In genomic region chr10:59102394-59102793, GRCh38 we compare ENCODE assay signal across 39 cellular contexts.
"Had no signal": no experiment of that assay in that cellular context is flagged by ENCODE, and none has a peak within 500 bp of the region (broad histone marks: within the 10 kb centered on the region; RNA-seq: fewer than 3 reads in every experiment).

No MANE protein-coding gene starts in this region.

- H3K4me1 ChIP-seq: adrenal gland, breast epithelium had no signal

- DNase-seq: activated effector memory CD4-positive, alpha-beta T cell treated with anti-CD3 and anti-CD28 coated beads, Interleukin-2, amount 50 U/mL, for 16 hours; activated effector memory CD4-positive, alpha-beta T cell treated with Interleukin-2 at 50 U/mL for 16 hours; activated gamma-delta T cell; activated gamma-delta T cell treated with Interleukin-2 at 50 U/mL for 16 hours; activated naive CD4-positive, alpha-beta T cell; activated naive CD4-positive, alpha-beta T cell treated with anti-CD3 and anti-CD28 coated beads for 36 hours; activated naive CD4-positive, alpha-beta T cell treated with anti-CD3 and anti-CD28 coated beads, Interleukin-2, amount 10 ng/mL, durations not matched to agents 7 days and 5 days; activated naive CD4-positive, alpha-beta T cell treated with anti-CD3 and anti-CD28 coated beads, Interleukin-2, amount 50 U/mL, for 16 hours; activated naive CD4-positive, alpha-beta T cell treated with Interleukin-2 at 50 U/mL for 16 hours; activated naive CD8-positive, alpha-beta T cell treated with anti-CD3 and anti-CD28 coated beads for 36 hours; activated naive CD8-positive, alpha-beta T cell treated with anti-CD3 and anti-CD28 coated beads, Interleukin-2, amount 10 ng/mL, durations not matched to agents 7 days and 5 days; activated naive CD8-positive, alpha-beta T cell treated with anti-CD3 and anti-CD28 coated beads, Interleukin-2, amount 50 U/mL, for 24 hours; activated T-cell treated with anti-CD3 and anti-CD28 coated beads, Interleukin-2, amount 50 U/mL, for 24 hours; activated T-cell treated with anti-CD3 and anti-CD28 coated beads, Interleukin-2, amount 50 U/mL, for 4 hours; activated T-cell treated with anti-CD3 and anti-CD28 coated beads, Interleukin-2, amount 50 U/mL, for 48 hours; activated T-cell treated with anti-CD3 and anti-CD28 coated beads, Interleukin-2, amount 50 U/mL, for 72 hours; adrenal gland; amniotic stem cell; amygdala; anterior cingulate cortex; aorta; body of pancreas; brain microvascular endothelial cell; caudate nucleus; central memory CD4-positive, alpha-beta T cell; cerebellar nuclear complex had no signal

- FAIRE-seq: astrocyte, bronchial epithelial cell had no signal

- H3K27ac ChIP-seq: adrenal gland, ascending aorta, body of pancreas, brain microvascular endothelial cell, breast epithelium, cardiac muscle cell had no signal

- H3K4me3 Mint-ChIP-seq: activated naive CD4-positive, alpha-beta T cell treated with anti-CD3 and anti-CD28 coated beads for 36 hours; activated naive CD4-positive, alpha-beta T cell treated with anti-CD3 and anti-CD28 coated beads, Interleukin-2, amount 10 ng/mL, durations not matched to agents 7 days and 5 days; activated naive CD4-positive, alpha-beta T cell treated with anti-CD3 and anti-CD28 coated beads, Interleukin-2, amount 50 U/mL, for 24 hours; activated naive CD8-positive, alpha-beta T cell; activated naive CD8-positive, alpha-beta T cell treated with anti-CD3 and anti-CD28 coated beads for 36 hours; activated naive CD8-positive, alpha-beta T cell treated with anti-CD3 and anti-CD28 coated beads, Interleukin-2, amount 10 ng/mL, durations not matched to agents 7 days and 5 days; activated naive CD8-positive, alpha-beta T cell treated with anti-CD3 and anti-CD28 coated beads, Interleukin-2, amount 50 U/mL, for 24 hours; activated T-cell treated with anti-CD3 and anti-CD28 coated beads, Interleukin-2, amount 50 U/mL, for 24 hours; activated T-cell treated with anti-CD3 and anti-CD28 coated beads, Interleukin-2, amount 50 U/mL, for 4 hours; activated T-cell treated with anti-CD3 and anti-CD28 coated beads, Interleukin-2, amount 50 U/mL, for 72 hours; activated T-helper 1 cell treated with anti-CD3 and anti-CD28 coated beads, Interleukin-12 subunit alpha, Interleukin-12 subunit beta, Interleukin-2, Interleukin-4 antibody, amounts not matched to agents 30 ng/mL and 10 ng/mL and 1 ng/mL, durations not matched to agents 14 hours and 24 hours and 36 hours; activated T-helper 17 cell treated with anti-CD3 and anti-CD28 coated beads, Interleukin-2, amount 50 U/mL, for 72 hours; brain; central memory CD8-positive, alpha-beta T cell had no signal

- H3K36me3 ChIP-seq: adrenal gland, ascending aorta, brain microvascular endothelial cell, breast epithelium, cardiac muscle cell had no signal

- H3K9me3 ChIP-seq: adrenal gland, ascending aorta, body of pancreas, breast epithelium had no signal

- H3K4me3 ChIP-seq: adrenal gland, ascending aorta, body of pancreas, breast epithelium, cardiac muscle cell had no signal

- H3K27me3 Mint-ChIP-seq: activated naive CD4-positive, alpha-beta T cell treated with anti-CD3 and anti-CD28 coated beads, Interleukin-2, amount 10 ng/mL, durations not matched to agents 7 days and 5 days; activated naive CD4-positive, alpha-beta T cell treated with anti-CD3 and anti-CD28 coated beads, Interleukin-2, amount 50 U/mL, for 24 hours; activated naive CD8-positive, alpha-beta T cell; activated naive CD8-positive, alpha-beta T cell treated with anti-CD3 and anti-CD28 coated beads for 36 hours; activated naive CD8-positive, alpha-beta T cell treated with anti-CD3 and anti-CD28 coated beads, Interleukin-2, amount 10 ng/mL, durations not matched to agents 7 days and 5 days; activated naive CD8-positive, alpha-beta T cell treated with anti-CD3 and anti-CD28 coated beads, Interleukin-2, amount 50 U/mL, for 24 hours; activated T-cell treated with anti-CD3 and anti-CD28 coated beads, Interleukin-2, amount 50 U/mL, for 24 hours; activated T-helper 17 cell treated with anti-CD3 and anti-CD28 coated beads, Interleukin-2, amount 50 U/mL, for 72 hours; brain; central memory CD8-positive, alpha-beta T cell had no signal

- H3K4me1 Mint-ChIP-seq: activated naive CD4-positive, alpha-beta T cell treated with anti-CD3 and anti-CD28 coated beads, Interleukin-2, amount 10 ng/mL, durations not matched to agents 7 days and 5 days; activated naive CD4-positive, alpha-beta T cell treated with anti-CD3 and anti-CD28 coated beads, Interleukin-2, amount 50 U/mL, for 24 hours; activated naive CD8-positive, alpha-beta T cell treated with anti-CD3 and anti-CD28 coated beads for 36 hours; activated naive CD8-positive, alpha-beta T cell treated with anti-CD3 and anti-CD28 coated beads, Interleukin-2, amount 10 ng/mL, durations not matched to agents 7 days and 5 days; activated naive CD8-positive, alpha-beta T cell treated with anti-CD3 and anti-CD28 coated beads, Interleukin-2, amount 50 U/mL, for 24 hours; activated T-helper 17 cell treated with anti-CD3 and anti-CD28 coated beads, Interleukin-2, amount 50 U/mL, for 72 hours; central memory CD8-positive, alpha-beta T cell had no signal

- H3K27ac Mint-ChIP-seq: activated naive CD4-positive, alpha-beta T cell treated with anti-CD3 and anti-CD28 coated beads for 36 hours; activated naive CD4-positive, alpha-beta T cell treated with anti-CD3 and anti-CD28 coated beads, Interleukin-2, amount 10 ng/mL, durations not matched to agents 7 days and 5 days; activated naive CD4-positive, alpha-beta T cell treated with anti-CD3 and anti-CD28 coated beads, Interleukin-2, amount 50 U/mL, for 24 hours; activated naive CD4-positive, alpha-beta T cell treated with anti-CD3 and anti-CD28 coated beads, Interleukin-2, amount 50 U/mL, for 72 hours; activated naive CD8-positive, alpha-beta T cell; activated naive CD8-positive, alpha-beta T cell treated with anti-CD3 and anti-CD28 coated beads for 36 hours; activated naive CD8-positive, alpha-beta T cell treated with anti-CD3 and anti-CD28 coated beads, Interleukin-2, amount 10 ng/mL, durations not matched to agents 7 days and 5 days; activated naive CD8-positive, alpha-beta T cell treated with anti-CD3 and anti-CD28 coated beads, Interleukin-2, amount 50 U/mL, for 24 hours; activated T-cell treated with anti-CD3 and anti-CD28 coated beads, Interleukin-2, amount 50 U/mL, for 24 hours; activated T-cell treated with anti-CD3 and anti-CD28 coated beads, Interleukin-2, amount 50 U/mL, for 72 hours; activated T-helper 1 cell treated with anti-CD3 and anti-CD28 coated beads, Interleukin-12 subunit alpha, Interleukin-12 subunit beta, Interleukin-2, Interleukin-4 antibody, amounts not matched to agents 30 ng/mL and 10 ng/mL and 1 ng/mL, durations not matched to agents 14 hours and 24 hours and 36 hours; activated T-helper 17 cell treated with anti-CD3 and anti-CD28 coated beads, Interleukin-2, amount 50 U/mL, for 72 hours; activated T-helper 2 cell treated with anti-CD3 and anti-CD28 coated beads, Interferon-gamma antibody, Interleukin-2, Interleukin-4, amounts not matched to agents 10 μg/mL and 5 μg/mL and 100 μg/mL, durations not matched to agents 14 hours and 24 hours and 36 hours; brain had no signal

- H3K36me3 Mint-ChIP-seq: activated naive CD4-positive, alpha-beta T cell treated with anti-CD3 and anti-CD28 coated beads, Interleukin-2, amount 10 ng/mL, durations not matched to agents 7 days and 5 days; activated naive CD4-positive, alpha-beta T cell treated with anti-CD3 and anti-CD28 coated beads, Interleukin-2, amount 50 U/mL, for 24 hours; activated naive CD4-positive, alpha-beta T cell treated with anti-CD3 and anti-CD28 coated beads, Interleukin-2, amount 50 U/mL, for 72 hours; activated naive CD8-positive, alpha-beta T cell; activated naive CD8-positive, alpha-beta T cell treated with anti-CD3 and anti-CD28 coated beads for 36 hours; activated naive CD8-positive, alpha-beta T cell treated with anti-CD3 and anti-CD28 coated beads, Interleukin-2, amount 10 ng/mL, durations not matched to agents 7 days and 5 days; brain had no signal

- H3K27me3 ChIP-seq: adrenal gland, ascending aorta, body of pancreas, brain microvascular endothelial cell, breast epithelium had no signal

- ATAC-seq: activated naive CD4-positive, alpha-beta T cell treated with anti-CD3 and anti-CD28 coated beads, Interleukin-2, amount 50 U/mL, for 72 hours; activated naive CD8-positive, alpha-beta T cell treated with anti-CD3 and anti-CD28 coated beads, Interleukin-2, amount 50 U/mL, for 24 hours; activated T-cell treated with anti-CD3 and anti-CD28 coated beads, Interleukin-2, amount 50 U/mL, for 4 hours; activated T-cell treated with anti-CD3 and anti-CD28 coated beads, Interleukin-2, amount 50 U/mL, for 72 hours; activated T-helper 17 cell treated with anti-CD3 and anti-CD28 coated beads, Interleukin-2, amount 50 U/mL, for 72 hours; body of pancreas had no signal

- H3K9me3 Mint-ChIP-seq: activated naive CD4-positive, alpha-beta T cell treated with anti-CD3 and anti-CD28 coated beads for 36 hours; activated naive CD4-positive, alpha-beta T cell treated with anti-CD3 and anti-CD28 coated beads, Interleukin-2, amount 10 ng/mL, durations not matched to agents 7 days and 5 days; activated naive CD4-positive, alpha-beta T cell treated with anti-CD3 and anti-CD28 coated beads, Interleukin-2, amount 50 U/mL, for 24 hours; activated naive CD8-positive, alpha-beta T cell treated with anti-CD3 and anti-CD28 coated beads for 36 hours; activated naive CD8-positive, alpha-beta T cell treated with anti-CD3 and anti-CD28 coated beads, Interleukin-2, amount 10 ng/mL, durations not matched to agents 7 days and 5 days; activated naive CD8-positive, alpha-beta T cell treated with anti-CD3 and anti-CD28 coated beads, Interleukin-2, amount 50 U/mL, for 24 hours; activated T-cell treated with anti-CD3 and anti-CD28 coated beads, Interleukin-2, amount 50 U/mL, for 24 hours; activated T-cell treated with anti-CD3 and anti-CD28 coated beads, Interleukin-2, amount 50 U/mL, for 4 hours; activated T-cell treated with anti-CD3 and anti-CD28 coated beads, Interleukin-2, amount 50 U/mL, for 72 hours; activated T-helper 1 cell treated with anti-CD3 and anti-CD28 coated beads, Interleukin-12 subunit alpha, Interleukin-12 subunit beta, Interleukin-2, Interleukin-4 antibody, amounts not matched to agents 30 ng/mL and 10 ng/mL and 1 ng/mL, durations not matched to agents 14 hours and 24 hours and 36 hours; activated T-helper 2 cell treated with anti-CD3 and anti-CD28 coated beads, Interferon-gamma antibody, Interleukin-2, Interleukin-4, amounts not matched to agents 10 μg/mL and 5 μg/mL and 100 μg/mL, durations not matched to agents 14 hours and 24 hours and 36 hours had no signal
